In genomic region chr22:27292542-27293298, GRCh38 we compare ENCODE assay signal across 24 cellular contexts.
DNase-seq lines count a peak whose midpoint lies in the region; ATAC-seq and TF ChIP-seq lines count a peak whose summit lies in the region.
"Had no signal": no experiment of that assay in that cellular context is flagged by ENCODE, and none has a peak within 500 bp of the region (broad histone marks: within the 10 kb centered on the region; RNA-seq: fewer than 3 reads in every experiment).

No MANE protein-coding gene starts in this region.

- peak; percentile 17 for DNase-seq in Daoy (ENCODE audit: low read depth)
- peak; percentile 68 for DNase-seq in M059J (ENCODE audit: low read depth)
- no peak for DNase-seq in neural crest cell (ENCODE audit: low read depth, low spot score)
- DNase-seq in midbrain (lab: John Stamatoyannopoulos, UW), result no peak
- DNase-seq in caudate nucleus (lab: John Stamatoyannopoulos, UW), result no peak
- DNase-seq: DMS153, DND-41, GOT3, Kasumi-1, MG63, NCI-H1105 treated with DMSO at 0.1 percent for 48 hours, NCI-H146, NCI-H1930, NCI-H2107, NCI-H524, NCI-H748 treated with DMSO at 0.1 percent for 48 hours, PC-3, SJCRH30 had no signal

- H3K27ac Mint-ChIP-seq in brain, result peak overlapping the region in 4 of 5 experiments; percentile 30 to 98 (median 62)
- peak overlapping the region; percentile 74 for H3K27ac Mint-ChIP-seq in neural crest cell (ENCODE audit: unreplicated experiment)

- TF ChIP-seq CTCF in brain (conservative IDR thresholded peaks at IDR 0.05) (no peak), neural crest cell (conservative IDR thresholded peaks at IDR 0.05) (no peak)

- peaks cover 36% of the 10 kb centered on the region for H3K27me3 Mint-ChIP-seq in brain
- H3K27me3 Mint-ChIP-seq in neural crest cell (ENCODE audit: low read depth), result no peaks in the 10 kb centered on the region

- no peaks in the 10 kb centered on the region for H3K36me3 Mint-ChIP-seq in brain
- H3K36me3 Mint-ChIP-seq in neural crest cell (ENCODE audit: low read depth), result no peaks in the 10 kb centered on the region

- ATAC-seq in GM18907 (IDR thresholded peaks at IDR 0.05; ENCODE audit: unreplicated experiment), result no peak
- no peak for ATAC-seq in HG03139 (IDR thresholded peaks at IDR 0.05; ENCODE audit: unreplicated experiment)
- ATAC-seq: HCT116, PC-3, Right ventricle myocardium inferior had no signal

- H3K4me1 Mint-ChIP-seq in brain (peaks cover 57% of the 10 kb centered on the region), neural crest cell (peaks cover 29% of the 10 kb centered on the region)

- H3K27ac ChIP-seq in caudate nucleus (ENCODE audit: low read depth, low read length), result no peak overlapping the region
- H3K27ac ChIP-seq: HL-60, SJCRH30 had no signal

- H3K9me3 Mint-ChIP-seq in brain (peaks cover 0 to 6% (median 3%) of the 10 kb centered on the region in 5 experiments), neural crest cell (no peaks in the 10 kb centered on the region)

- peak overlapping the region in 1 of 5 experiments; percentile 38 for H3K4me3 Mint-ChIP-seq in brain
- no peak overlapping the region for H3K4me3 Mint-ChIP-seq in neural crest cell

Comparison
In these comparisons a context has a peak if more than half of its experiments do, and no peak if none do; other contexts are left out.
1. DNase-seq: peak in Daoy (single experiment) and M059J (single experiment); none in neural crest cell (single experiment), midbrain (single experiment) and caudate nucleus (0 of 61).